ENCODE assay signal across 10 cellular contexts in genomic region chr4:52172166-52172565, GRCh38.
DNase-seq lines count a peak whose midpoint lies in the region; FAIRE-seq and TF ChIP-seq lines count a peak whose summit lies in the region.
"Had no signal": no experiment of that assay in that cellular context is flagged by ENCODE, and none has a peak within 500 bp of the region (broad histone marks: within the 10 kb centered on the region; RNA-seq: fewer than 3 reads in every experiment).

No MANE protein-coding gene starts in this region.

- no peak overlapping the region for H2AFZ ChIP-seq in mesenchymal stem cell (ENCODE audit: low read depth, low read length)

- H2AK5ac ChIP-seq in mesenchymal stem cell (ENCODE audit: low read length, severe bottlenecking): no peak overlapping the region

- H3K4me2 ChIP-seq in mesenchymal stem cell (ENCODE audit: low read length, poor library complexity, severe bottlenecking): no peak overlapping the region

- H3K79me1 ChIP-seq in mesenchymal stem cell (replicated peaks; ENCODE audit: low read length, poor library complexity, severe bottlenecking): no peaks in the 10 kb centered on the region

- H2BK120ac ChIP-seq in mesenchymal stem cell (ENCODE audit: low read depth, low read length): no peak overlapping the region

- 100% methylated on average over 1 of the region's 1 CpG for WGBS in mesenchymal stem cell

- no peak overlapping the region for H3K4ac ChIP-seq in mesenchymal stem cell (ENCODE audit: low read depth in 1 of 2, low read length in 2 of 2)

- H3K27ac ChIP-seq in mesenchymal stem cell (ENCODE audit: low read length, poor library complexity, severe bottlenecking): no peak overlapping the region

- peak; percentile 36; the same call in 1 of the 2 replicates for TF ChIP-seq RAD21 in Ishikawa (IDR thresholded peaks at IDR 0.05; ENCODE audit: low read depth)

- no peak overlapping the region for H4K8ac ChIP-seq in mesenchymal stem cell (ENCODE audit: low read length)

- H3K36me3 ChIP-seq in bronchial epithelial cell (ENCODE audit: control insufficient read depth, insufficient read depth, low read length): no peaks in the 10 kb centered on the region
- H3K36me3 ChIP-seq in mesenchymal stem cell (ENCODE audit: control insufficient read depth in 1 of 2, insufficient read depth in 2 of 2, low read depth in 1 of 2, low read length in 2 of 2): no peaks in the 10 kb centered on the region

- H3K4me1 ChIP-seq in mesenchymal stem cell (ENCODE audit: control insufficient read depth, insufficient read depth, low read depth, low read length): no peaks in the 10 kb centered on the region

- no peak overlapping the region for H4K91ac ChIP-seq in mesenchymal stem cell (ENCODE audit: low read length)

- H3K4me3 ChIP-seq in bronchial epithelial cell (ENCODE audit: low read depth, low read length): no peak overlapping the region
- no peak overlapping the region for H3K4me3 ChIP-seq in mesenchymal stem cell (ENCODE audit: insufficient read depth in 1 of 2, low read depth in 1 of 2, low read length in 2 of 2)

- H3K27me3 ChIP-seq in bronchial epithelial cell (ENCODE audit: control insufficient read depth, insufficient read depth, low read length) (no peaks in the 10 kb centered on the region), mesenchymal stem cell (ENCODE audit: control insufficient read depth in 1 of 2, insufficient read depth in 1 of 2, low read length in 2 of 2) (no peaks in the 10 kb centered on the region)

- H3K18ac ChIP-seq in mesenchymal stem cell (ENCODE audit: low read depth in 1 of 2, low read length in 2 of 2): no peak overlapping the region

- no peak overlapping the region for H2BK12ac ChIP-seq in mesenchymal stem cell (ENCODE audit: low read length in 2 of 2)

- peak; percentile 2 for DNase-seq in ELF-1 (ENCODE audit: low read depth, low spot score)
- DNase-seq in bronchial epithelial cell (ENCODE audit: low read depth): peak; percentile 18
- peak; percentile 22 for DNase-seq in mesenchymal stem cell
- DNase-seq in activated CD8-positive, alpha-beta memory T cell treated with anti-CD3 and anti-CD28 coated beads, Interleukin-2, amount 50 U/mL, for 48 hours: no peak
- DNase-seq in cardiac septum (ENCODE audit: low spot score): no peak
- DNase-seq in 8988T: no peak
- DNase-seq: NCI-H146, posterior cingulate gyrus, T-helper 2 cell had no signal

- H3K23ac ChIP-seq in mesenchymal stem cell (ENCODE audit: low read length in 2 of 2): no peak overlapping the region

- intact Hi-C loops in cardiac septum (cut with DNase I): no loop called here

- peak; percentile 41 for TF ChIP-seq CTCF in bronchial epithelial cell (IDR thresholded peaks at IDR 0.05; ENCODE audit: insufficient read depth, low read length, severe bottlenecking)

- H3K14ac ChIP-seq in mesenchymal stem cell (ENCODE audit: low read length in 2 of 2): no peak overlapping the region

- H3K9me3 ChIP-seq in mesenchymal stem cell (ENCODE audit: control insufficient read depth, low read length): no peaks in the 10 kb centered on the region

- no peak overlapping the region for H2BK5ac ChIP-seq in mesenchymal stem cell (ENCODE audit: low read depth, low read length, poor library complexity, severe bottlenecking)

- no peak overlapping the region for H3K9ac ChIP-seq in mesenchymal stem cell (ENCODE audit: low read length)

- H2BK15ac ChIP-seq in mesenchymal stem cell (ENCODE audit: low read depth, poor library complexity, severe bottlenecking): no peak overlapping the region

- TF ChIP-seq EP300 in Ishikawa (IDR thresholded peaks at IDR 0.05; ENCODE audit: borderline replicate concordance): no peak

- no peak for FAIRE-seq in bronchial epithelial cell (lab: Jason Lieb, UNC)

TF ChIP-seq in Ishikawa, 13 proteins besides CTCF, POLR2A, EP300 and RAD21:
- TF ChIP-seq ZBTB7A (IDR thresholded peaks at IDR 0.05; ENCODE audit: low read depth): no peak
- TF ChIP-seq REST (IDR thresholded peaks at IDR 0.05; ENCODE audit: low read depth): no peak
- no peak for TF ChIP-seq MAX (IDR thresholded peaks at IDR 0.05)
- no peak for TF ChIP-seq USF1 (IDR thresholded peaks at IDR 0.05)
- TF ChIP-seq FOXM1 (IDR thresholded peaks at IDR 0.05; ENCODE audit: borderline replicate concordance, low read depth): no peak
- no peak for TF ChIP-seq CREB1 (IDR thresholded peaks at IDR 0.05; ENCODE audit: low read depth)
TF ChIP-seq in Ishikawa: peak in this region for 0.

Comparison
In these comparisons a context has a peak if more than half of its experiments do, and no peak if none do; other contexts are left out.
1. DNase-seq: peak in ELF-1 (single experiment), bronchial epithelial cell (single experiment) and mesenchymal stem cell (single experiment); none in activated CD8-positive, alpha-beta memory T cell treated with anti-CD3 and anti-CD28 coated beads, Interleukin-2, amount 50 U/mL, for 48 hours (single experiment), cardiac septum (single experiment) and 8988T (single experiment).